ENCODE assay signal across 10 cellular contexts in the genomic region with DNA sequence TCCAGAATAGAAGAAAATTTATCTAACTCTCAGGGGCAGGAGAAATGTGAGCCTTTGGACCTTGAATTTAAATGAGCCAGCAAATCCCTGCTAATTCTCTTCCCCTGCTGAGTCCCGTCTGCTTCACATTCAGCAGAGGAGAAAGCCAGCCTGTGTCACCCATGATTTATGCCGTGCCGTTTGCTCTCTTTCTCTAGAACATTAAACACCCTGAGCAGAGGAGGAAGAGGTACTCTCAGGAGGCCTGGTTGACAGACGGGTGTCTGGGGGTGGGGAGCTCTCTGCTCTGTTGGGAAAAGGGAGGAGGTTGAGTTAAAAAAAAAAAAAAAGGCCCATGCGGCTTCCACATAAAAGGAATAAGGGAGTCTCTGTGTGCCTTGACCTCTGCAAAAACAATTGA. TPM values are rescaled to one million over a fixed set of nuclear protein-coding genes. Genes with fewer than 3 reads are reported as not detected.
DNase-seq lines count a peak whose midpoint lies in the region; ATAC-seq lines count a peak whose summit lies in the region.
"Had no signal": no experiment of that assay in that cellular context is flagged by ENCODE, and none has a peak within 500 bp of the region (broad histone marks: within the 10 kb centered on the region; RNA-seq: fewer than 3 reads in every experiment).

No MANE protein-coding gene starts in this region.

- DNase-seq in NCI-H1417 (lab: John Stamatoyannopoulos, UW) (peak; percentile 50 to 82 (median 77)), NCI-H82 treated with DMSO at 0.1 percent for 48 hours (lab: John Stamatoyannopoulos, UW; ENCODE audit: unreplicated experiment) (peak; percentile 89), iPS-NIHi7 (ENCODE audit: extremely low spot score) (peak; percentile 22), renal cortical epithelial cell (ENCODE audit: low read depth) (peak; percentile 43)
- DNase-seq: T-helper 2 cell, testis had no signal

- ATAC-seq in GM18909 (IDR thresholded peaks at IDR 0.05; ENCODE audit: poor library complexity, unreplicated experiment) = no peak
- no peak for ATAC-seq in HG03457 (IDR thresholded peaks at IDR 0.05; ENCODE audit: unreplicated experiment)
- ATAC-seq in HG03135 (IDR thresholded peaks at IDR 0.05; ENCODE audit: unreplicated experiment) = no peak
- ATAC-seq in GM19035 (IDR thresholded peaks at IDR 0.05; ENCODE audit: unreplicated experiment) = no peak

RNA-seq across cellular contexts. Expression of a gene that starts 11.3 kb away (rescaled TPM):
- 33.3 and 77.7 TPM in 2 replicates for total RNA-seq in renal cortical epithelial cell

RNA-seq across cellular contexts. Expression of a gene that starts 33.6 kb away (rescaled TPM):
- total RNA-seq in renal cortical epithelial cell = 14.4 and 29.8 TPM in 2 replicates

Comparison
In these comparisons a context has a peak if more than half of its experiments do, and no peak if none do; other contexts are left out.
1. DNase-seq: peak in every context shown above with its lines; median percentile 89 in NCI-H82 treated with DMSO at 0.1 percent for 48 hours; 77 in NCI-H1417; 43 in renal cortical epithelial cell; 22 in iPS-NIHi7.